8 cellular contexts compared by ENCODE assay signal in the genomic region with DNA sequence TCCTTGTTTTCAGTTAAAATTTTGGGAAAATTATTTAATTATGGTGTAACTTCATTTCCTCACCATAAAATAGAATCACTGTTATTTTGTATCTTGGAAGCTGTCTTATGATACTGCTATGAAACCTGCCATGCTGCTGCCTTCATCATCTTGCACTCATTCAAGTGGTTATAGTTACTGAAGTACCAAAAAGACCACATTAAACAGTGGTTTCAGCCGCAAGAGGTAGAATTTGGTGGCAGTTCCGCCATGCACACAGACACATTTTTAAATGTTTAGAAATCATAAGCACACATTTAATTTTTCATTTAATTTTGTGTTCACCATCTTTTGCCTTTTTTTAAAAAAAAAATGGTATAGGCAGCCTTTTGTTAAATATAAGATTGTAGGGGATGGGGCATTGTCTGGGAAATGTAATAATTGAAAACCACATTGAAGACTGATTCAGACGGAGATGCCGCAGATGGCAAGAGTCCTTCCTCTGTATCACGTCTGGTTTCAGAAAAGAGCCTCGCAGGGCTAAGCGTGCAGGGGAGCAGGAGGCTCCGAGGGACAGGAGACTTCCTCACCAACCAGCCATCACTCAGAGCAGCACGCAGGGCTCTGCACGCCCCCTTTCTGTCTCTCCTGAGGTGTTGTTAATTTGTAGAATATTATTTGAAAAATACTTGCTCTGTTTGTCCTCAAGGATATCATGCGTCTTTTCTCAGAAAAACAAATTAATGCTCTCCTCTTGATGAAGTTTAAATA.
DNase-seq lines count a peak whose midpoint lies in the region; ATAC-seq and TF ChIP-seq lines count a peak whose summit lies in the region.
"Had no signal": no experiment of that assay in that cellular context is flagged by ENCODE, and none has a peak within 500 bp of the region (broad histone marks: within the 10 kb centered on the region; RNA-seq: fewer than 3 reads in every experiment).

No MANE protein-coding gene starts in this region.

- no peak overlapping the region for H3K27ac Mint-ChIP-seq in osteocyte (ENCODE audit: unreplicated experiment)

- H3K36me3 Mint-ChIP-seq in osteocyte (ENCODE audit: unreplicated experiment) = no peaks in the 10 kb centered on the region

- TF ChIP-seq CTCF in osteocyte (IDR thresholded peaks at IDR 0.05) = no peak

- H3K9me3 Mint-ChIP-seq in osteocyte (ENCODE audit: unreplicated experiment) = peaks cover 8% of the 10 kb centered on the region

- H3K27me3 Mint-ChIP-seq in osteocyte (ENCODE audit: unreplicated experiment) = no peaks in the 10 kb centered on the region

- H3K4me3 Mint-ChIP-seq in osteocyte (ENCODE audit: unreplicated experiment) = no peak overlapping the region

- peak; percentile 54 for ATAC-seq in GM21423 (IDR thresholded peaks at IDR 0.05; ENCODE audit: unreplicated experiment)
- peak; percentile 70 for ATAC-seq in HG03521 (IDR thresholded peaks at IDR 0.05; ENCODE audit: unreplicated experiment)
- no peak for ATAC-seq in HG03520 (IDR thresholded peaks at IDR 0.05; ENCODE audit: unreplicated experiment)

- peaks cover 5% of the 10 kb centered on the region for H3K4me1 Mint-ChIP-seq in osteocyte (ENCODE audit: unreplicated experiment)

- peak; percentile 22 for DNase-seq in activated naive CD4-positive, alpha-beta T cell treated with anti-CD3 and anti-CD28 coated beads, Interleukin-2, amount 50 U/mL, for 16 hours
- DNase-seq in stimulated activated CD8-positive, alpha-beta memory T cell treated with anti-CD3 and anti-CD28 coated beads, Interleukin-7, amount 100 ng/mL, for 48 hours (ENCODE audit: extremely low read depth in 1 of 2, low read depth in 1 of 2) = peak; percentile 32 to 48
- no peak for DNase-seq in mucosa of gallbladder (ENCODE audit: low spot score)
- no peak for DNase-seq in osteocyte (ENCODE audit: extremely low spot score, unreplicated experiment)
- DNase-seq: NK-92 treated with Interleukin-12 subunit alpha and Interleukin-12 subunit beta, amount 100 ng/mL, for 24 hours had no signal

Comparison
In these comparisons a context has a peak if more than half of its experiments do, and no peak if none do; other contexts are left out.
1. DNase-seq: peak in activated naive CD4-positive, alpha-beta T cell treated with anti-CD3 and anti-CD28 coated beads, Interleukin-2, amount 50 U/mL, for 16 hours (single experiment) and stimulated activated CD8-positive, alpha-beta memory T cell treated with anti-CD3 and anti-CD28 coated beads, Interleukin-7, amount 100 ng/mL, for 48 hours (2 of 2); none in mucosa of gallbladder (single experiment) and osteocyte (single experiment).